32 cellular contexts compared by ENCODE assay signal in the genomic region with DNA sequence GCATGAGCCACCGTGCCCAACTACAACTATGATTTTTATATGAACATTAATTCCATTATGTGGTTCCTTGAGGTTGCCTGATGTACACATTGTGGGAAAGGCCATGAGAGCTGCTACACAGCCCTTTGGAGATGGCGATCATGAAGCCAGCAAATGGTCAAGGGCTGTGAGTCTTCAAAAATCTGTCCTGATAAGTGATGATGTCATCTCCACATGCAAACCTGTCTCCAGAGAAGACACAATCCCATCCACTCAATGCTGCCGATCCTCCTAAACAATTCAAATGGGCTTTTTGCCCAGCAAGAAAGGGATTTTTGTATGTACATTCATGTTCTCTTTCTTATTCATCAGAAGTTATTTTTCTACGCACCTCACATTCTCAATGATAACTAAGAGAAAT. TPM values are rescaled to one million over a fixed set of nuclear protein-coding genes. Genes with fewer than 3 reads are reported as not detected.
"Had no signal": no experiment of that assay in that cellular context is flagged by ENCODE, and none has a peak within 500 bp of the region (broad histone marks: within the 10 kb centered on the region; RNA-seq: fewer than 3 reads in every experiment).

No MANE protein-coding gene starts in this region.

- H2AFZ ChIP-seq: neural progenitor cell had no signal

- H3K4me1 ChIP-seq: neural progenitor cell, parathyroid adenoma, psoas muscle, tibial artery, transverse colon, upper lobe of right lung, uterus had no signal

- DNase-seq: natural killer cell; occipital lobe; ovary; posterior cingulate gyrus; psoas muscle; right cardiac atrium; spleen; stimulated activated CD4-positive, alpha-beta T cell treated with anti-CD3 and anti-CD28 coated beads, Interleukin-12 subunit alpha, Interleukin-12 subunit beta, amount 100 ng/mL, for 4 hours; stimulated activated CD4-positive, alpha-beta T cell treated with anti-CD3 and anti-CD28 coated beads, Interleukin-1b, Interleukin-23, amount 100 ng/mL, for 48 hours; stimulated activated CD4-positive, alpha-beta T cell treated with anti-CD3 and anti-CD28 coated beads, Interleukin-4, amount 100 ng/mL, for 1 hour; stimulated activated CD4-positive, alpha-beta T cell treated with anti-CD3 and anti-CD28 coated beads, Interleukin-4, amount 100 ng/mL, for 4 hours; stimulated activated CD8-positive, alpha-beta memory T cell treated with anti-CD3 and anti-CD28 coated beads, Interleukin-4, amount 100 ng/mL, for 48 hours; stimulated activated naive CD4-positive, alpha-beta T cell; stimulated activated naive CD8-positive, alpha-beta T cell treated with anti-CD3 and anti-CD28 coated beads, Interleukin-15, amount 100 ng/mL, for 72 hours; stimulated activated naive CD8-positive, alpha-beta T cell treated with anti-CD3 and anti-CD28 coated beads, Interleukin-15, Interleukin-2, amounts not matched to agents 100 U/mL and 50 U/mL, for 24 hours; substantia nigra; testis; tibial artery; transverse colon; upper lobe of right lung; uterus had no signal

- H3K9me3 ChIP-seq: ovary, psoas muscle, spleen, suprapubic skin, testis, tibial artery, transverse colon, upper lobe of right lung, uterus had no signal

- H3K9ac ChIP-seq: neural progenitor cell, parathyroid adenoma had no signal

- ATAC-seq: natural killer cell; psoas muscle; right cardiac atrium; sciatic nerve; stimulated activated memory B cell treated with anti-CD40 and anti-IgM and Interleukin-4, amounts not matched to agents 10 μg/mL and 1 μg/mL and 100 μg/mL, for 72 hours; stimulated activated naive CD8-positive, alpha-beta T cell treated with anti-CD3 and anti-CD28 coated beads, Interleukin-15, amount 100 ng/mL, for 72 hours; stimulated activated naive CD8-positive, alpha-beta T cell treated with anti-CD3 and anti-CD28 coated beads, Interleukin-15, Interleukin-2, amounts not matched to agents 100 U/mL and 50 U/mL, for 24 hours; upper lobe of right lung had no signal

- H3K4me2 ChIP-seq: neural progenitor cell, smooth muscle cell had no signal

- H3K27ac ChIP-seq: neural progenitor cell, ovary, parathyroid adenoma, psoas muscle, skin epidermis, spleen, suprapubic skin, testis, tibial artery, transverse colon, upper lobe of right lung, uterus had no signal

- H3K4me3 ChIP-seq: neural progenitor cell, ovary, psoas muscle, skin epidermis, smooth muscle cell, spleen, suprapubic skin, testis, tibial artery, transverse colon, upper lobe of right lung, uterus had no signal

- H3K27me3 ChIP-seq: neural progenitor cell, ovary, testis, transverse colon, upper lobe of right lung, uterus had no signal

- H3K36me3 ChIP-seq: neural progenitor cell, ovary, suprapubic skin, tibial artery, transverse colon, upper lobe of right lung, uterus had no signal

- H3K79me2 ChIP-seq: parathyroid adenoma had no signal

RNA-seq across cellular contexts. Expression of a gene that starts 17.6 kb away (rescaled TPM):
- total RNA-seq: osteoblast, progenitor cell of endocrine pancreas, renal cortical epithelial cell, smooth muscle cell, suprapubic skin had no signal
- polyA plus RNA-seq: neural cell, smooth muscle cell had no signal

RNA-seq across cellular contexts. Expression of a gene that starts 35.0 kb away (rescaled TPM):
- total RNA-seq: osteoblast, progenitor cell of endocrine pancreas, renal cortical epithelial cell, smooth muscle cell had no signal
- polyA plus RNA-seq: neural cell, smooth muscle cell had no signal
